In the genomic region with DNA sequence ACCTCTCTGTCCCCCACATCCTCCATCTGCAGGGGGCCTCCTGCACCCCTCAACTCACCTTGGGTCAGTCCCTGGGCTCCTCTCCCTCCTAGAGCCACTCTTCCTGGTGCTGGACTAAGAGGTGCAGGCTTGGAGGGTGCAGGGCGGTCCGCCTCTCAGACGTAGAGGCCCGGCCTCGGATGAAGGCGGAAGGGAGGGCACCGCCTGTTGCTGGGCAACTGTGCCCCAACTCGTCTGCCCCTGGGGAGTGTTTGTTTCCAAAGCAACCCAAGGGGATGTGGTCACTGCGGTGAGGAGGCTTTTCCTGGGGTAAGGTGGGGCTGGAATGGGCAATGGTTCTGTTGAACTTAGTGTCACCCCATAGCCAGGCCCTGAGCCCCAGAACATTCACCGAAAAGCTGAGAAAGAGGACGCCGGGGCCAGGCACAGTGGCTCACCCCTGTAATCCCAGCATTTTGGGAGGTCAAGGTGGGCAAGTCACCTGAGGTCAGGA, we compare ENCODE assay signal across 1 cellular context.
TF ChIP-seq lines count a peak whose summit lies in the region.

A gene with protein sequence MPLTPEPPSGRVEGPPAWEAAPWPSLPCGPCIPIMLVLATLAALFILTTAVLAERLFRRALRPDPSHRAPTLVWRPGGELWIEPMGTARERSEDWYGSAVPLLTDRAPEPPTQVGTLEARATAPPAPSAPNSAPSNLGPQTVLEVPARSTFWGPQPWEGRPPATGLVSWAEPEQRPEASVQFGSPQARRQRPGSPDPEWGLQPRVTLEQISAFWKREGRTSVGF (minus strand): TSS at position 138 of the 493 bp plus-strand sequence. CDS start 1,039 bp downstream, outside the sequence.

TF ChIP-seq in GM12878, 131 proteins besides CTCF, POLR2A, EP300 and RAD21 (continued from another document and continues in another):
- TF ChIP-seq CBX3 (IDR thresholded peaks at IDR 0.05; ENCODE audit: borderline replicate concordance, low read depth) (no peak), SMC3 (IDR thresholded peaks at IDR 0.05; ENCODE audit: borderline replicate concordance, low read length) (no peak), JUNB (IDR thresholded peaks at IDR 0.05) (no peak), KLF5 (IDR thresholded peaks at IDR 0.05; ENCODE audit: partially characterized antibody) (peak; percentile 52), PAX8 (IDR thresholded peaks at IDR 0.05) (no peak), RB1 (IDR thresholded peaks at IDR 0.05; ENCODE audit: borderline replicate concordance) (no peak), BMI1 (IDR thresholded peaks at IDR 0.05; ENCODE audit: borderline replicate concordance) (peak; percentile 93), RAD51 (IDR thresholded peaks at IDR 0.05) (no peak), IKZF2 (IDR thresholded peaks at IDR 0.05) (peak; percentile 83 to 91), CHD2 (IDR thresholded peaks at IDR 0.05; ENCODE audit: borderline replicate concordance, low read depth, low read length) (peak; percentile 45; the same call in 1 of the 2 replicates), BCL11A (IDR thresholded peaks at IDR 0.05; ENCODE audit: low read depth, low read length) (0 out of 2 replicates have a peak, but pooled peaks have one; percentile 19), BHLHE40 (IDR thresholded peaks at IDR 0.05; ENCODE audit: borderline replicate concordance in 1 of 2, low read depth in 2 of 2, low read length in 1 of 2) (peak; percentile 15 to 55; a peak in 2 of 4 replicates), EZH2 (IDR thresholded peaks at IDR 0.05; ENCODE audit: borderline replicate concordance, control insufficient read depth, low read depth, low read length) (no peak), HDAC6 (IDR thresholded peaks at IDR 0.05; ENCODE audit: unreplicated experiment) (no peak), KAT2A (conservative IDR thresholded peaks at IDR 0.05; ENCODE audit: control insufficient read depth, low read depth, low read length) (no peak), TCF12 (IDR thresholded peaks at IDR 0.05; ENCODE audit: low read depth, low read length) (no peak), SREBF1 (IDR thresholded peaks at IDR 0.05; ENCODE audit: low read length) (no peak), TAF1 (IDR thresholded peaks at IDR 0.05; ENCODE audit: borderline replicate concordance, low read depth, low read length) (no peak), MEF2B (IDR thresholded peaks at IDR 0.05; ENCODE audit: partially characterized antibody, poor library complexity, severe bottlenecking) (peak; percentile 96), MTA2 (IDR thresholded peaks at IDR 0.05; ENCODE audit: low read depth) (peak; percentile 64; the same call in 1 of the 2 replicates), POLR2AphosphoS2 (IDR thresholded peaks at IDR 0.05; ENCODE audit: low read depth, low read length) (no peak), SUPT20H (IDR thresholded peaks at IDR 0.05; ENCODE audit: borderline replicate concordance, control insufficient read depth, low read depth, low read length) (no peak), TBL1XR1 (IDR thresholded peaks at IDR 0.05; ENCODE audit: low read depth, low read length) (0 out of 2 replicates have a peak, but pooled peaks have one; percentile 25), NFIC (IDR thresholded peaks at IDR 0.05; ENCODE audit: low read depth, low read length) (no peak), CBX5 (IDR thresholded peaks at IDR 0.05; ENCODE audit: low read depth) (no peak), TARDBP (IDR thresholded peaks at IDR 0.05; ENCODE audit: borderline replicate concordance) (no peak), GABPA (IDR thresholded peaks at IDR 0.05; ENCODE audit: low read depth) (no peak), NR2C2 (IDR thresholded peaks at IDR 0.05; ENCODE audit: borderline replicate concordance, control insufficient read depth, insufficient read length, low read depth) (no peak), MEF2A (IDR thresholded peaks at IDR 0.05; ENCODE audit: insufficient read depth, low read depth, low read length) (no peak), BACH1 (IDR thresholded peaks at IDR 0.05; ENCODE audit: borderline replicate concordance) (0 out of 2 replicates have a peak, but pooled peaks have one; percentile 40), FOXM1 (IDR thresholded peaks at IDR 0.05; ENCODE audit: low read depth, low read length) (no peak), PAX5 (IDR thresholded peaks at IDR 0.05; ENCODE audit: borderline replicate concordance, low read depth, low read length) (peak; percentile 57; the same call in 1 of the 2 replicates), POU2F2 (IDR thresholded peaks at IDR 0.05; ENCODE audit: borderline replicate concordance, low read depth, low read length) (no peak), RUNX3 (IDR thresholded peaks at IDR 0.05; ENCODE audit: low read length) (peak; percentile 91), HDGF (IDR thresholded peaks at IDR 0.05) (peak; percentile 74; the same call in 1 of the 2 replicates), WRNIP1 (IDR thresholded peaks at IDR 0.05; ENCODE audit: borderline replicate concordance, low read depth, low read length) (no peak), CHD1 (IDR thresholded peaks at IDR 0.05; ENCODE audit: low read depth, low read length) (no peak), YY1 (IDR thresholded peaks at IDR 0.05; ENCODE audit: low read depth, low read length) (no peak), DPF2 (IDR thresholded peaks at IDR 0.05) (peak; percentile 76)
- TF ChIP-seq, protein P1, sequence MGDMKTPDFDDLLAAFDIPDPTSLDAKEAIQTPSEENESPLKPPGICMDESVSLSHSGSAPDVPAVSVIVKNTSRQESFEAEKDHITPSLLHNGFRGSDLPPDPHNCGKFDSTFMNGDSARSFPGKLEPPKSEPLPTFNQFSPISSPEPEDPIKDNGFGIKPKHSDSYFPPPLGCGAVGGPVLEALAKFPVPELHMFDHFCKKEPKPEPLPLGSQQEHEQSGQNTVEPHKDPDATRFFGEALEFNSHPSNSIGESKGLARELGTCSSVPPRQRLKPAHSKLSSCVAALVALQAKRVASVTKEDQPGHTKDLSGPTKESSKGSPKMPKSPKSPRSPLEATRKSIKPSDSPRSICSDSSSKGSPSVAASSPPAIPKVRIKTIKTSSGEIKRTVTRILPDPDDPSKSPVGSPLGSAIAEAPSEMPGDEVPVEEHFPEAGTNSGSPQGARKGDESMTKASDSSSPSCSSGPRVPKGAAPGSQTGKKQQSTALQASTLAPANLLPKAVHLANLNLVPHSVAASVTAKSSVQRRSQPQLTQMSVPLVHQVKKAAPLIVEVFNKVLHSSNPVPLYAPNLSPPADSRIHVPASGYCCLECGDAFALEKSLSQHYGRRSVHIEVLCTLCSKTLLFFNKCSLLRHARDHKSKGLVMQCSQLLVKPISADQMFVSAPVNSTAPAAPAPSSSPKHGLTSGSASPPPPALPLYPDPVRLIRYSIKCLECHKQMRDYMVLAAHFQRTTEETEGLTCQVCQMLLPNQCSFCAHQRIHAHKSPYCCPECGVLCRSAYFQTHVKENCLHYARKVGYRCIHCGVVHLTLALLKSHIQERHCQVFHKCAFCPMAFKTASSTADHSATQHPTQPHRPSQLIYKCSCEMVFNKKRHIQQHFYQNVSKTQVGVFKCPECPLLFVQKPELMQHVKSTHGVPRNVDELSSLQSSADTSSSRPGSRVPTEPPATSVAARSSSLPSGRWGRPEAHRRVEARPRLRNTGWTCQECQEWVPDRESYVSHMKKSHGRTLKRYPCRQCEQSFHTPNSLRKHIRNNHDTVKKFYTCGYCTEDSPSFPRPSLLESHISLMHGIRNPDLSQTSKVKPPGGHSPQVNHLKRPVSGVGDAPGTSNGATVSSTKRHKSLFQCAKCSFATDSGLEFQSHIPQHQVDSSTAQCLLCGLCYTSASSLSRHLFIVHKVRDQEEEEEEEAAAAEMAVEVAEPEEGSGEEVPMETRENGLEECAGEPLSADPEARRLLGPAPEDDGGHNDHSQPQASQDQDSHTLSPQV (IDR thresholded peaks at IDR 0.05), result peak; percentile 40; the same call in 1 of the 2 replicates
- TF ChIP-seq, protein P2, sequence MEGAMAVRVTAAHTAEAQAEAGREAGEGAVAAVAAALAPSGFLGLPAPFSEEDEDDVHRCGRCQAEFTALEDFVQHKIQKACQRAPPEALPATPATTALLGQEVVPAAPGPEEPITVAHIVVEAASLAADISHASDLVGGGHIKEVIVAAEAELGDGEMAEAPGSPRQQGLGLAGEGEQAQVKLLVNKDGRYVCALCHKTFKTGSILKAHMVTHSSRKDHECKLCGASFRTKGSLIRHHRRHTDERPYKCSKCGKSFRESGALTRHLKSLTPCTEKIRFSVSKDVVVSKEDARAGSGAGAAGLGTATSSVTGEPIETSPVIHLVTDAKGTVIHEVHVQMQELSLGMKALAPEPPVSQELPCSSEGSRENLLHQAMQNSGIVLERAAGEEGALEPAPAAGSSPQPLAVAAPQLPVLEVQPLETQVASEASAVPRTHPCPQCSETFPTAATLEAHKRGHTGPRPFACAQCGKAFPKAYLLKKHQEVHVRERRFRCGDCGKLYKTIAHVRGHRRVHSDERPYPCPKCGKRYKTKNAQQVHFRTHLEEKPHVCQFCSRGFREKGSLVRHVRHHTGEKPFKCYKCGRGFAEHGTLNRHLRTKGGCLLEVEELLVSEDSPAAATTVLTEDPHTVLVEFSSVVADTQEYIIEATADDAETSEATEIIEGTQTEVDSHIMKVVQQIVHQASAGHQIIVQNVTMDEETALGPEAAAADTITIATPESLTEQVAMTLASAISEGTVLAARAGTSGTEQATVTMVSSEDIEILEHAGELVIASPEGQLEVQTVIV (IDR thresholded peaks at IDR 0.05; ENCODE audit: borderline replicate concordance, partially characterized antibody), result peak; percentile 56
- TF ChIP-seq, protein P3, sequence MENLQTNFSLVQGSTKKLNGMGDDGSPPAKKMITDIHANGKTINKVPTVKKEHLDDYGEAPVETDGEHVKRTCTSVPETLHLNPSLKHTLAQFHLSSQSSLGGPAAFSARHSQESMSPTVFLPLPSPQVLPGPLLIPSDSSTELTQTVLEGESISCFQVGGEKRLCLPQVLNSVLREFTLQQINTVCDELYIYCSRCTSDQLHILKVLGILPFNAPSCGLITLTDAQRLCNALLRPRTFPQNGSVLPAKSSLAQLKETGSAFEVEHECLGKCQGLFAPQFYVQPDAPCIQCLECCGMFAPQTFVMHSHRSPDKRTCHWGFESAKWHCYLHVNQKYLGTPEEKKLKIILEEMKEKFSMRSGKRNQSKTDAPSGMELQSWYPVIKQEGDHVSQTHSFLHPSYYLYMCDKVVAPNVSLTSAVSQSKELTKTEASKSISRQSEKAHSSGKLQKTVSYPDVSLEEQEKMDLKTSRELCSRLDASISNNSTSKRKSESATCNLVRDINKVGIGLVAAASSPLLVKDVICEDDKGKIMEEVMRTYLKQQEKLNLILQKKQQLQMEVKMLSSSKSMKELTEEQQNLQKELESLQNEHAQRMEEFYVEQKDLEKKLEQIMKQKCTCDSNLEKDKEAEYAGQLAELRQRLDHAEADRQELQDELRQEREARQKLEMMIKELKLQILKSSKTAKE (IDR thresholded peaks at IDR 0.05; ENCODE audit: low read depth, poor library complexity, severe bottlenecking), result peak; percentile 20
- TF ChIP-seq, protein P4, sequence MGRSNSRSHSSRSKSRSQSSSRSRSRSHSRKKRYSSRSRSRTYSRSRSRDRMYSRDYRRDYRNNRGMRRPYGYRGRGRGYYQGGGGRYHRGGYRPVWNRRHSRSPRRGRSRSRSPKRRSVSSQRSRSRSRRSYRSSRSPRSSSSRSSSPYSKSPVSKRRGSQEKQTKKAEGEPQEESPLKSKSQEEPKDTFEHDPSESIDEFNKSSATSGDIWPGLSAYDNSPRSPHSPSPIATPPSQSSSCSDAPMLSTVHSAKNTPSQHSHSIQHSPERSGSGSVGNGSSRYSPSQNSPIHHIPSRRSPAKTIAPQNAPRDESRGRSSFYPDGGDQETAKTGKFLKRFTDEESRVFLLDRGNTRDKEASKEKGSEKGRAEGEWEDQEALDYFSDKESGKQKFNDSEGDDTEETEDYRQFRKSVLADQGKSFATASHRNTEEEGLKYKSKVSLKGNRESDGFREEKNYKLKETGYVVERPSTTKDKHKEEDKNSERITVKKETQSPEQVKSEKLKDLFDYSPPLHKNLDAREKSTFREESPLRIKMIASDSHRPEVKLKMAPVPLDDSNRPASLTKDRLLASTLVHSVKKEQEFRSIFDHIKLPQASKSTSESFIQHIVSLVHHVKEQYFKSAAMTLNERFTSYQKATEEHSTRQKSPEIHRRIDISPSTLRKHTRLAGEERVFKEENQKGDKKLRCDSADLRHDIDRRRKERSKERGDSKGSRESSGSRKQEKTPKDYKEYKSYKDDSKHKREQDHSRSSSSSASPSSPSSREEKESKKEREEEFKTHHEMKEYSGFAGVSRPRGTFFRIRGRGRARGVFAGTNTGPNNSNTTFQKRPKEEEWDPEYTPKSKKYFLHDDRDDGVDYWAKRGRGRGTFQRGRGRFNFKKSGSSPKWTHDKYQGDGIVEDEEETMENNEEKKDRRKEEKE (IDR thresholded peaks at IDR 0.05), result no peak
- TF ChIP-seq, protein P5, sequence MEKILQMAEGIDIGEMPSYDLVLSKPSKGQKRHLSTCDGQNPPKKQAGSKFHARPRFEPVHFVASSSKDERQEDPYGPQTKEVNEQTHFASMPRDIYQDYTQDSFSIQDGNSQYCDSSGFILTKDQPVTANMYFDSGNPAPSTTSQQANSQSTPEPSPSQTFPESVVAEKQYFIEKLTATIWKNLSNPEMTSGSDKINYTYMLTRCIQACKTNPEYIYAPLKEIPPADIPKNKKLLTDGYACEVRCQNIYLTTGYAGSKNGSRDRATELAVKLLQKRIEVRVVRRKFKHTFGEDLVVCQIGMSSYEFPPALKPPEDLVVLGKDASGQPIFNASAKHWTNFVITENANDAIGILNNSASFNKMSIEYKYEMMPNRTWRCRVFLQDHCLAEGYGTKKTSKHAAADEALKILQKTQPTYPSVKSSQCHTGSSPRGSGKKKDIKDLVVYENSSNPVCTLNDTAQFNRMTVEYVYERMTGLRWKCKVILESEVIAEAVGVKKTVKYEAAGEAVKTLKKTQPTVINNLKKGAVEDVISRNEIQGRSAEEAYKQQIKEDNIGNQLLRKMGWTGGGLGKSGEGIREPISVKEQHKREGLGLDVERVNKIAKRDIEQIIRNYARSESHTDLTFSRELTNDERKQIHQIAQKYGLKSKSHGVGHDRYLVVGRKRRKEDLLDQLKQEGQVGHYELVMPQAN (conservative IDR thresholded peaks at IDR 0.05), result peak; percentile 63; the same call in 1 of the 2 replicates
- TF ChIP-seq, protein P6, sequence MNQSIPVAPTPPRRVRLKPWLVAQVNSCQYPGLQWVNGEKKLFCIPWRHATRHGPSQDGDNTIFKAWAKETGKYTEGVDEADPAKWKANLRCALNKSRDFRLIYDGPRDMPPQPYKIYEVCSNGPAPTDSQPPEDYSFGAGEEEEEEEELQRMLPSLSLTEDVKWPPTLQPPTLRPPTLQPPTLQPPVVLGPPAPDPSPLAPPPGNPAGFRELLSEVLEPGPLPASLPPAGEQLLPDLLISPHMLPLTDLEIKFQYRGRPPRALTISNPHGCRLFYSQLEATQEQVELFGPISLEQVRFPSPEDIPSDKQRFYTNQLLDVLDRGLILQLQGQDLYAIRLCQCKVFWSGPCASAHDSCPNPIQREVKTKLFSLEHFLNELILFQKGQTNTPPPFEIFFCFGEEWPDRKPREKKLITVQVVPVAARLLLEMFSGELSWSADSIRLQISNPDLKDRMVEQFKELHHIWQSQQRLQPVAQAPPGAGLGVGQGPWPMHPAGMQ (IDR thresholded peaks at IDR 0.05; ENCODE audit: borderline replicate concordance), result no peak
